Comparison of ENCODE assay signal across 10 cellular contexts in the genomic region with DNA sequence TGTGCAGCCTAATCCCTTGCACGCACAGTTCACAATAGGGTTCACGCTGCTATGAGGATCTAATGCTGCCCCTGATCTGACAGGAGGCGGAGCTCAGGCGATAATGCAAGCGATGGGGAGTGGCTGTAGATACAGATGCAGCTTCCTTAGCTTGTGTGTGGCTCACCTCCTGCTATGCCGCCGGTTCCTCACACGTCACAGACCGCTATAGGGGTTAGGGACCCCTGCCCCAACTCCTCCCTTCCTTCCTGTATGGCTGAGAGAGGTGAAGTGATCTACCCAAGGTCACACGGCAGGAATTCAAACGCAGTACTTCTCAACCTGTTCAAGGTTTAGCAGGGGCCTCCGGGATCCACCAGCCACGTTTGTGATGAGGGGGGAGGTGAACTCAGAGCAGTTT. TPM values are rescaled to one million over a fixed set of nuclear protein-coding genes. Genes with fewer than 3 reads are reported as not detected.
DNase-seq lines count a peak whose midpoint lies in the region; ATAC-seq and TF ChIP-seq lines count a peak whose summit lies in the region.
"Had no signal": no experiment of that assay in that cellular context is flagged by ENCODE, and none has a peak within 500 bp of the region (broad histone marks: within the 10 kb centered on the region; RNA-seq: fewer than 3 reads in every experiment).

No MANE protein-coding gene starts in this region.

- H3K4me2 ChIP-seq in osteoblast (ENCODE audit: insufficient read depth, low read length), result no peak overlapping the region

- no peak overlapping the region for H2AFZ ChIP-seq in osteoblast (ENCODE audit: low read length)

- CTCF ChIA-PET in HEK293 (lab: Yijun Ruan, JAX), result no interaction called here

- H3K79me2 ChIP-seq in osteoblast (ENCODE audit: insufficient read depth, low read length), result no peaks in the 10 kb centered on the region

- H3K4me1 ChIP-seq in HEK293 (ENCODE audit: control insufficient read depth, insufficient read depth, low read length) (no peaks in the 10 kb centered on the region), osteoblast (ENCODE audit: insufficient read depth, low read length) (peaks cover 12% of the 10 kb centered on the region), prostate gland (replicated peaks) (no peaks in the 10 kb centered on the region)

- no peak for ATAC-seq in HG03457 (IDR thresholded peaks at IDR 0.05; ENCODE audit: unreplicated experiment)
- no peak for ATAC-seq in HG03460 (IDR thresholded peaks at IDR 0.05; ENCODE audit: unreplicated experiment)
- ATAC-seq: left colon had no signal

- 82% methylated on average over 13 of the region's 13 CpGs for WGBS in prostate gland

- H3K9me3 ChIP-seq in HEK293 (ENCODE audit: control insufficient read depth, insufficient read depth, low read depth, low read length), result no peaks in the 10 kb centered on the region
- no peaks in the 10 kb centered on the region for H3K9me3 ChIP-seq in osteoblast (ENCODE audit: low read depth, low read length)
- no peaks in the 10 kb centered on the region for H3K9me3 ChIP-seq in prostate gland

- peak; percentile 54 for DNase-seq in SK-N-DZ (ENCODE audit: low spot score)
- DNase-seq in activated effector memory CD4-positive, alpha-beta T cell treated with Interleukin-2 at 50 U/mL for 16 hours, result peak; percentile 40
- peak; percentile 34 for DNase-seq in osteoblast (ENCODE audit: insufficient read length, low spot score, missing footprints)
- DNase-seq in prostate gland (ENCODE audit: low spot score), result no peak
- DNase-seq in NCI-H1694 treated with DMSO at 0.1 percent for 48 hours (lab: John Stamatoyannopoulos, UW), result no peak

- H3K27ac ChIP-seq in HEK293 (ENCODE audit: extremely low read depth, low read depth, low read length), result no peak overlapping the region
- H3K27ac ChIP-seq in osteoblast (ENCODE audit: low read depth, low read length), result no peak overlapping the region
- no peak overlapping the region for H3K27ac ChIP-seq in prostate gland

- no peaks in the 10 kb centered on the region for H4K20me1 ChIP-seq in osteoblast (ENCODE audit: insufficient read depth, low read length)

- H3K4me3 ChIP-seq in HEK293 (ENCODE audit: low read depth, low read length) (no peak overlapping the region), osteoblast (ENCODE audit: insufficient read depth, low read length) (no peak overlapping the region), prostate gland (no peak overlapping the region)
- H3K4me3 ChIP-seq: skin epidermis had no signal

- peaks cover 5% of the 10 kb centered on the region for H3K27me3 ChIP-seq in osteoblast (ENCODE audit: insufficient read depth, low read length)
- H3K27me3 ChIP-seq in prostate gland (replicated peaks; ENCODE audit: insufficient read depth), result no peaks in the 10 kb centered on the region

- H3K36me3 ChIP-seq in HEK293 (ENCODE audit: control insufficient read depth in 2 of 2, insufficient read depth in 1 of 2, low read length in 2 of 2) (no peaks in the 10 kb centered on the region), osteoblast (ENCODE audit: insufficient read depth, low read length) (no peaks in the 10 kb centered on the region), prostate gland (no peaks in the 10 kb centered on the region)

- POLR2A ChIA-PET in HEK293 (lab: Yijun Ruan, JAX), result interaction anchor here (0.6 kb wide), 1 partner anchor 17 kb away, joined by 3 read pairs; no protein-coding TSS in a partner anchor

- no peak for TF ChIP-seq POLR2A in prostate gland (IDR thresholded peaks at IDR 0.05)

- no peak for TF ChIP-seq CTCF in HEK293 (tag by site-specific recombination; IDR thresholded peaks at IDR 0.05)
- no peak for TF ChIP-seq CTCF in osteoblast (IDR thresholded peaks at IDR 0.05; ENCODE audit: extremely low read depth, low read depth, low read length)
- no peak for TF ChIP-seq CTCF in prostate gland (IDR thresholded peaks at IDR 0.05)

- intact Hi-C loops in prostate gland (cut with DNase I), result loop anchor here (5.0 to 10.0 kb wide), 3 partner anchors 51 to 203 kb away; a partner anchor contains a TSS

TF ChIP-seq in HEK293, 187 proteins besides CTCF, POLR2A, EP300 and RAD21:
- TF ChIP-seq, protein P1, sequence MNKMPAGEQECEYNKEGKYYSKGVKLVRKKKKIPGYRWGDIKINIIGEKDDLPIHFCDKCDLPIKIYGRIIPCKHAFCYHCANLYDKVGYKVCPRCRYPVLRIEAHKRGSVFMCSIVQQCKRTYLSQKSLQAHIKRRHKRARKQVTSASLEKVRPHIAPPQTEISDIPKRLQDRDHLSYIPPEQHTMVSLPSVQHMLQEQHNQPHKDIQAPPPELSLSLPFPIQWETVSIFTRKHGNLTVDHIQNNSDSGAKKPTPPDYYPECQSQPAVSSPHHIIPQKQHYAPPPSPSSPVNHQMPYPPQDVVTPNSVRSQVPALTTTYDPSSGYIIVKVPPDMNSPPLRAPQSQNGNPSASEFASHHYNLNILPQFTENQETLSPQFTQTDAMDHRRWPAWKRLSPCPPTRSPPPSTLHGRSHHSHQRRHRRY (tag by site-specific recombination; IDR thresholded peaks at IDR 0.05), result no peak
- TF ChIP-seq ZBTB48 (tag by site-specific recombination; IDR thresholded peaks at IDR 0.05) (no peak), ZNF610 (tag by site-specific recombination; IDR thresholded peaks at IDR 0.05; ENCODE audit: borderline replicate concordance) (peak; percentile 98), ZNF623 (tag by site-specific recombination; IDR thresholded peaks at IDR 0.05) (no peak), ZNF37A (tag by site-specific recombination; IDR thresholded peaks at IDR 0.05) (no peak), ZNF169 (tag by site-specific recombination; IDR thresholded peaks at IDR 0.05) (no peak)

RNA-seq across cellular contexts. Expression of a gene that starts 13.4 kb away (rescaled TPM):
- 1.3 and 3.9 TPM in 2 replicates for polyA plus RNA-seq in SK-N-DZ (2014; cell fraction: cytosol; rRNA removed)
- 1.8 and 2.1 TPM in 2 replicates for polyA plus RNA-seq in SK-N-DZ (2014; cell fraction: nucleus; rRNA removed)
- under 0.01 TPM in 2 replicates for total RNA-seq in osteoblast
- total RNA-seq in prostate gland, result 10 to 100 TPM; 28.6 to 52.5 TPM

RNA-seq across cellular contexts. Expression of a gene that starts 52.8 kb away (rescaled TPM):
- polyA plus RNA-seq in SK-N-DZ (2014; cell fraction: cytosol; rRNA removed), result 94.3 and 103 TPM in 2 replicates
- polyA plus RNA-seq in SK-N-DZ (2014; cell fraction: nucleus; rRNA removed), result 43.5 and 43.9 TPM in 2 replicates
- 85.8 and 88.4 TPM in 2 replicates for total RNA-seq in osteoblast
- 10 to 100 TPM; 62.3 to 81.4 TPM for total RNA-seq in prostate gland

Comparison
In these comparisons a context has a peak if more than half of its experiments do, and no peak if none do; other contexts are left out.
1. DNase-seq: peak in SK-N-DZ (single experiment), activated effector memory CD4-positive, alpha-beta T cell treated with Interleukin-2 at 50 U/mL for 16 hours (single experiment) and osteoblast (single experiment); none in prostate gland (single experiment) and NCI-H1694 treated with DMSO at 0.1 percent for 48 hours (single experiment).
2. RNA of a gene that starts 13.4 kb away (total RNA-seq): 28.6 to 52.5 TPM in prostate gland; under 0.01 TPM in osteoblast; every median in the first group is over 10 times any median in the second.